In genomic region chr11:97963528-97964331, GRCh38 we compare ENCODE assay signal across 1 cellular context.
TF ChIP-seq lines count a peak whose summit lies in the region.

No MANE protein-coding gene starts in this region.

TF ChIP-seq in H1, 55 proteins besides CTCF, POLR2A, EP300 and RAD21 (continued from another document):
- TF ChIP-seq ATF2 (IDR thresholded peaks at IDR 0.05; ENCODE audit: low read length) (no peak), PHF8 (conservative IDR thresholded peaks at IDR 0.05; ENCODE audit: low read depth, low read length) (no peak), BACH1 (IDR thresholded peaks at IDR 0.05; ENCODE audit: low read length) (no peak), KDM1A (IDR thresholded peaks at IDR 0.05; ENCODE audit: borderline replicate concordance, low read length) (no peak), POU5F1 (IDR thresholded peaks at IDR 0.05; ENCODE audit: low read depth, low read length) (no peak), TBP (IDR thresholded peaks at IDR 0.05; ENCODE audit: low read depth, low read length) (no peak), JUND (IDR thresholded peaks at IDR 0.05; ENCODE audit: low read length) (no peak), NANOG (IDR thresholded peaks at IDR 0.05; ENCODE audit: insufficient read depth, low read depth, low read length, poor library complexity, severe bottlenecking) (no peak), EGR1 (IDR thresholded peaks at IDR 0.05; ENCODE audit: borderline replicate concordance, low read depth, low read length) (no peak), RBBP5 (IDR thresholded peaks at IDR 0.05; ENCODE audit: borderline replicate concordance, low read depth, low read length) (no peak), RFX5 (IDR thresholded peaks at IDR 0.05; ENCODE audit: borderline replicate concordance, low read depth, low read length) (no peak), TCF12 (IDR thresholded peaks at IDR 0.05; ENCODE audit: low read depth, low read length) (no peak)
